In genomic region chr21:26453258-26453657, GRCh38 we compare ENCODE assay signal across 26 cellular contexts.
"Had no signal": no experiment of that assay in that cellular context is flagged by ENCODE, and none has a peak within 500 bp of the region (broad histone marks: within the 10 kb centered on the region; RNA-seq: fewer than 3 reads in every experiment).

No MANE protein-coding gene starts in this region.

- H3K4me3 Mint-ChIP-seq: naive thymus-derived CD8-positive, alpha-beta T cell; stimulated activated effector memory CD8-positive, alpha-beta T cell treated with anti-CD3 and anti-CD28 coated beads, Interleukin-12 subunit alpha, Interleukin-12 subunit beta, amount 100 ng/mL, for 72 hours; stimulated activated naive CD8-positive, alpha-beta T cell treated with anti-CD3 and anti-CD28 coated beads, Interleukin-15, Interleukin-2, amounts not matched to agents 100 ng/mL and 50 ng/mL, for 24 hours had no signal

- H3K4me1 ChIP-seq: left lung, lower lobe of right lung, spleen, suprapubic skin, tibial artery, upper lobe of right lung had no signal

- H3K27ac ChIP-seq: left lung, lower lobe of right lung, ovary, skin epidermis, spleen, suprapubic skin, thoracic aorta, tibial artery, upper lobe of right lung had no signal

- H3K36me3 ChIP-seq: left lung, lower lobe of right lung, ovary, spleen, suprapubic skin, thoracic aorta, tibial artery, upper lobe of right lung had no signal

- DNase-seq: head of caudate nucleus; hippocampal formation; kidney glomerular epithelial cell; left cardiac atrium; left lung; lower lobe of right lung; mammary epithelial cell; mesendoderm; midbrain; mucosa of descending colon; naive thymus-derived CD8-positive, alpha-beta T cell; ovary; right cardiac atrium; spleen; stimulated activated CD4-positive, alpha-beta T cell treated with anti-CD3 and anti-CD28 coated beads, Interleukin-4, amount 100 ng/mL, for 24 hours; stimulated activated naive CD4-positive, alpha-beta T cell; tibial artery; trophoblast cell; upper lobe of right lung had no signal

- H3K36me3 Mint-ChIP-seq: naive thymus-derived CD8-positive, alpha-beta T cell; stimulated activated effector memory CD8-positive, alpha-beta T cell treated with anti-CD3 and anti-CD28 coated beads, Interleukin-12 subunit alpha, Interleukin-12 subunit beta, amount 100 ng/mL, for 72 hours had no signal

- H3K4me3 ChIP-seq: left lung, lower lobe of right lung, mucosa of descending colon, ovary, skin epidermis, spleen, suprapubic skin, thoracic aorta, tibial artery, upper lobe of right lung had no signal

- H3K27me3 ChIP-seq: left lung, ovary, spleen, suprapubic skin, tibial artery, upper lobe of right lung had no signal

- H3K4me1 Mint-ChIP-seq: naive thymus-derived CD8-positive, alpha-beta T cell; stimulated activated effector memory CD8-positive, alpha-beta T cell treated with anti-CD3 and anti-CD28 coated beads, Interleukin-12 subunit alpha, Interleukin-12 subunit beta, amount 100 ng/mL, for 72 hours had no signal

- H3K27me3 Mint-ChIP-seq: progenitor cell of endocrine pancreas; stimulated activated naive CD8-positive, alpha-beta T cell treated with anti-CD3 and anti-CD28 coated beads, Interleukin-15, Interleukin-2, amounts not matched to agents 100 ng/mL and 50 ng/mL, for 24 hours had no signal

- ATAC-seq: left cardiac atrium; left lung; lower lobe of right lung; mucosa of descending colon; naive thymus-derived CD8-positive, alpha-beta T cell; right cardiac atrium; sciatic nerve; stimulated activated effector memory CD8-positive, alpha-beta T cell treated with anti-CD3 and anti-CD28 coated beads, Interleukin-12 subunit alpha, Interleukin-12 subunit beta, amount 100 ng/mL, for 72 hours; upper lobe of right lung had no signal

- H3K9me3 Mint-ChIP-seq: stimulated activated naive CD8-positive, alpha-beta T cell treated with anti-CD3 and anti-CD28 coated beads, Interleukin-15, Interleukin-2, amounts not matched to agents 100 ng/mL and 50 ng/mL, for 24 hours had no signal

- H3K9me3 ChIP-seq: left lung, lower lobe of right lung, mucosa of descending colon, ovary, spleen, suprapubic skin, thoracic aorta, tibial artery, upper lobe of right lung had no signal

- H3K27ac Mint-ChIP-seq: naive thymus-derived CD8-positive, alpha-beta T cell; progenitor cell of endocrine pancreas; stimulated activated effector memory CD8-positive, alpha-beta T cell treated with anti-CD3 and anti-CD28 coated beads, Interleukin-12 subunit alpha, Interleukin-12 subunit beta, amount 100 ng/mL, for 72 hours; stimulated activated naive CD8-positive, alpha-beta T cell treated with anti-CD3 and anti-CD28 coated beads, Interleukin-15, Interleukin-2, amounts not matched to agents 100 ng/mL and 50 ng/mL, for 24 hours had no signal
